Comparison of ENCODE assay signal across 21 cellular contexts in genomic region chr19:5355693-5356092, GRCh38.
"Had no signal": no experiment of that assay in that cellular context is flagged by ENCODE, and none has a peak within 500 bp of the region (broad histone marks: within the 10 kb centered on the region; RNA-seq: fewer than 3 reads in every experiment).

No MANE protein-coding gene starts in this region.

- H3K4me1 ChIP-seq: colonic mucosa, esophagus squamous epithelium, gastrocnemius medialis, heart right ventricle, left lung, lower lobe of right lung had no signal

- ATAC-seq: effector memory CD8-positive, alpha-beta T cell; gastrocnemius medialis; left lung; left ventricle myocardium superior had no signal

- H3K27me3 ChIP-seq: colonic mucosa had no signal

- DNase-seq: colonic mucosa; cortex of kidney; effector CD8-positive, alpha-beta T cell; effector memory CD8-positive, alpha-beta T cell; endodermal cell; esophagus squamous epithelium; foreskin fibroblast; foreskin melanocyte; gastrocnemius medialis; heart right ventricle; hippocampal formation; left cardiac atrium; left lung; left ventricle myocardium superior; lower lobe of right lung; mesendoderm; midbrain had no signal

- H3K4me3 ChIP-seq: colonic mucosa, esophagus squamous epithelium, gastrocnemius medialis, heart right ventricle, left lung, lower lobe of right lung had no signal

- H3K36me3 ChIP-seq: colonic mucosa, esophagus squamous epithelium, gastrocnemius medialis, heart right ventricle, left lung, lower lobe of right lung had no signal

- H3K9me3 ChIP-seq: colonic mucosa, esophagus squamous epithelium, gastrocnemius medialis, heart right ventricle, left lung, lower lobe of right lung had no signal

- FAIRE-seq: endometrium, islet of Langerhans, keratinocyte had no signal

- H3K27ac ChIP-seq: colonic mucosa, epithelial cell of prostate, esophagus squamous epithelium, gastrocnemius medialis, heart right ventricle, left lung, lower lobe of right lung had no signal
